15 cellular contexts compared by ENCODE assay signal in genomic region chr2:70011335-70011734, GRCh38. TPM values are rescaled to one million over a fixed set of nuclear protein-coding genes. Genes with fewer than 3 reads are reported as not detected.
A peak's percentile ranks its signal among the peaks of the same experiment; 100 is the strongest.
DNase-seq lines count a peak whose midpoint lies in the region; ATAC-seq and TF ChIP-seq lines count a peak whose summit lies in the region.
"Had no signal": no experiment of that assay in that cellular context is flagged by ENCODE, and none has a peak within 500 bp of the region (broad histone marks: within the 10 kb centered on the region; RNA-seq: fewer than 3 reads in every experiment).

No MANE protein-coding gene starts in this region.

- 82% methylated on average over 4 of the region's 4 CpGs for WGBS in hepatocyte (ENCODE audit: low lambda C conversion rate, missing lambda C conversion rate)

- peaks cover 22% of the 10 kb centered on the region for H3K36me3 Mint-ChIP-seq in activated CD8-positive, alpha-beta memory T cell treated with anti-CD3 and anti-CD28 coated beads, Interleukin-2, amount 10 ng/mL, durations not matched to agents 7 days and 5 days
- H3K36me3 Mint-ChIP-seq in stimulated activated effector memory CD8-positive, alpha-beta T cell treated with anti-CD3 and anti-CD28 coated beads, Interleukin-12 subunit alpha, Interleukin-12 subunit beta, amount 100 ng/mL, for 72 hours: no peaks in the 10 kb centered on the region
- H3K36me3 Mint-ChIP-seq in effector memory CD8-positive, alpha-beta T cell (ENCODE audit: insufficient read depth): peaks cover 2% of the 10 kb centered on the region

- H3K4me3 ChIP-seq in Peyer's patch (no peak overlapping the region), hepatocyte (no peak overlapping the region)

- peak overlapping the region in 3 of 4 donors; percentile 73 to 97 (median 85) for H3K27ac ChIP-seq in Peyer's patch
- H3K27ac ChIP-seq in hepatocyte: peak overlapping the region; percentile 92

- no peaks in the 10 kb centered on the region for H3K79me2 ChIP-seq in hepatocyte

- H3K4me1 Mint-ChIP-seq in activated CD8-positive, alpha-beta memory T cell treated with anti-CD3 and anti-CD28 coated beads, Interleukin-2, amount 10 ng/mL, durations not matched to agents 7 days and 5 days: peaks cover 18% of the 10 kb centered on the region
- peaks cover 27% of the 10 kb centered on the region for H3K4me1 Mint-ChIP-seq in stimulated activated effector memory CD8-positive, alpha-beta T cell treated with anti-CD3 and anti-CD28 coated beads, Interleukin-12 subunit alpha, Interleukin-12 subunit beta, amount 100 ng/mL, for 72 hours
- H3K4me1 Mint-ChIP-seq in effector memory CD8-positive, alpha-beta T cell (ENCODE audit: low read depth in 2 of 2): peaks cover 10% of the 10 kb centered on the region in 2 donors

- no peaks in the 10 kb centered on the region for H3K9me2 ChIP-seq in hepatocyte (replicated peaks; ENCODE audit: insufficient read depth)

- CTCF ChIA-PET in activated CD8-positive, alpha-beta memory T cell treated with anti-CD3 and anti-CD28 coated beads, Interleukin-2, amount 10 ng/mL, durations not matched to agents 7 days and 5 days (lab: Charles Lee): no interaction called here

- intact Hi-C loops in Right ventricle myocardium superior (cut with DNase I): no loop called here

- no peak overlapping the region for H2AFZ ChIP-seq in hepatocyte

- no peak for TF ChIP-seq CTCF in Peyer's patch (IDR thresholded peaks at IDR 0.05)
- TF ChIP-seq CTCF in hepatocyte (IDR thresholded peaks at IDR 0.05; ENCODE audit: poor library complexity): no peak

- H3K9me3 ChIP-seq in Peyer's patch: no peaks in the 10 kb centered on the region
- H3K9me3 ChIP-seq in hepatocyte (ENCODE audit: low read depth): no peaks in the 10 kb centered on the region

- H3K27ac Mint-ChIP-seq in activated CD8-positive, alpha-beta memory T cell treated with anti-CD3 and anti-CD28 coated beads, Interleukin-2, amount 10 ng/mL, durations not matched to agents 7 days and 5 days: no peak overlapping the region
- H3K27ac Mint-ChIP-seq in stimulated activated effector memory CD8-positive, alpha-beta T cell treated with anti-CD3 and anti-CD28 coated beads, Interleukin-12 subunit alpha, Interleukin-12 subunit beta, amount 100 ng/mL, for 72 hours: peak overlapping the region; percentile 69
- peak overlapping the region in 1 of 2 donors; percentile 60 for H3K27ac Mint-ChIP-seq in effector memory CD8-positive, alpha-beta T cell
- H3K27ac Mint-ChIP-seq: CD4-positive, alpha-beta T cell had no signal

- no peaks in the 10 kb centered on the region for H3K27me3 Mint-ChIP-seq in activated CD8-positive, alpha-beta memory T cell treated with anti-CD3 and anti-CD28 coated beads, Interleukin-2, amount 10 ng/mL, durations not matched to agents 7 days and 5 days
- no peaks in the 10 kb centered on the region for H3K27me3 Mint-ChIP-seq in effector memory CD8-positive, alpha-beta T cell
- H3K27me3 Mint-ChIP-seq: CD4-positive, alpha-beta T cell had no signal

- H3K36me3 ChIP-seq in Peyer's patch (no peaks in the 10 kb centered on the region), hepatocyte (replicated peaks; ENCODE audit: insufficient read depth, low read depth) (no peaks in the 10 kb centered on the region)

- H4K20me1 ChIP-seq in hepatocyte (ENCODE audit: insufficient read depth, poor library complexity, severe bottlenecking): no peaks in the 10 kb centered on the region

- no peaks in the 10 kb centered on the region for H3K4me1 ChIP-seq in Peyer's patch
- peaks cover 6% of the 10 kb centered on the region for H3K4me1 ChIP-seq in hepatocyte (ENCODE audit: insufficient read depth)

- TF ChIP-seq POLR2A in Peyer's patch (IDR thresholded peaks at IDR 0.05): no peak

- H3K4me2 ChIP-seq in hepatocyte: no peak overlapping the region

- peak; percentile 12 for DNase-seq in activated CD8-positive, alpha-beta memory T cell treated with anti-CD3 and anti-CD28 coated beads, Interleukin-2, amount 50 U/mL, for 48 hours
- DNase-seq in activated CD8-positive, alpha-beta memory T cell treated with anti-CD3 and anti-CD28 coated beads, Interleukin-2, amount 10 ng/mL, durations not matched to agents 7 days and 5 days: no peak
- DNase-seq in Peyer's patch (no peak), hepatocyte (ENCODE audit: low spot score) (no peak), Right ventricle myocardium superior (no peak), GDM1 (lab: John Stamatoyannopoulos, UW) (no peak)
- DNase-seq in stimulated activated effector memory CD8-positive, alpha-beta T cell treated with anti-CD3 and anti-CD28 coated beads, Interleukin-12 subunit alpha, Interleukin-12 subunit beta, amount 100 ng/mL, for 72 hours (ENCODE audit: low spot score in 2 of 2): no peak
- DNase-seq in effector memory CD8-positive, alpha-beta T cell: no peak
- DNase-seq: CD4-positive, alpha-beta T cell; DMS 273 treated with DMSO at 0.1 percent for 48 hours; Kasumi-1; NCI-H1105 treated with DMSO at 0.1 percent for 48 hours; NCI-H187; NCI-H510A; SIG-M5 had no signal

- H3K4me3 Mint-ChIP-seq in activated CD8-positive, alpha-beta memory T cell treated with anti-CD3 and anti-CD28 coated beads, Interleukin-2, amount 10 ng/mL, durations not matched to agents 7 days and 5 days: no peak overlapping the region
- no peak overlapping the region for H3K4me3 Mint-ChIP-seq in stimulated activated effector memory CD8-positive, alpha-beta T cell treated with anti-CD3 and anti-CD28 coated beads, Interleukin-12 subunit alpha, Interleukin-12 subunit beta, amount 100 ng/mL, for 72 hours
- no peak overlapping the region for H3K4me3 Mint-ChIP-seq in effector memory CD8-positive, alpha-beta T cell
- H3K4me3 Mint-ChIP-seq: CD4-positive, alpha-beta T cell had no signal

- H3K27me3 ChIP-seq in Peyer's patch: no peaks in the 10 kb centered on the region
- no peaks in the 10 kb centered on the region for H3K27me3 ChIP-seq in hepatocyte

- no peaks in the 10 kb centered on the region for H3K9me3 Mint-ChIP-seq in activated CD8-positive, alpha-beta memory T cell treated with anti-CD3 and anti-CD28 coated beads, Interleukin-2, amount 10 ng/mL, durations not matched to agents 7 days and 5 days (ENCODE audit: low read depth)
- no peaks in the 10 kb centered on the region for H3K9me3 Mint-ChIP-seq in stimulated activated effector memory CD8-positive, alpha-beta T cell treated with anti-CD3 and anti-CD28 coated beads, Interleukin-12 subunit alpha, Interleukin-12 subunit beta, amount 100 ng/mL, for 72 hours
- no peaks in the 10 kb centered on the region for H3K9me3 Mint-ChIP-seq in effector memory CD8-positive, alpha-beta T cell
- H3K9me3 Mint-ChIP-seq: CD4-positive, alpha-beta T cell had no signal

- ATAC-seq in activated CD8-positive, alpha-beta memory T cell treated with anti-CD3 and anti-CD28 coated beads, Interleukin-2, amount 10 ng/mL, durations not matched to agents 7 days and 5 days: no peak
- no peak for ATAC-seq in stimulated activated effector memory CD8-positive, alpha-beta T cell treated with anti-CD3 and anti-CD28 coated beads, Interleukin-12 subunit alpha, Interleukin-12 subunit beta, amount 100 ng/mL, for 72 hours
- no peak for ATAC-seq in Right ventricle myocardium superior (ENCODE audit: poor library complexity)
- ATAC-seq in effector memory CD8-positive, alpha-beta T cell (replicated peaks): no peak

RNA-seq across cellular contexts. Expression of gene ASPRV1, which starts 49.9 kb away (rescaled TPM):
- 1 to 10 TPM; 1.3 to 1.8 TPM for total RNA-seq in activated CD8-positive, alpha-beta memory T cell treated with anti-CD3 and anti-CD28 coated beads, Interleukin-2, amount 10 ng/mL, durations not matched to agents 7 days and 5 days
- total RNA-seq in Peyer's patch: 1 to 10 TPM; 1.6 to 4.1 (median 2.9) TPM
- total RNA-seq in hepatocyte: 0.24 and 0.73 TPM in 2 replicates
- polyA plus RNA-seq in hepatocyte: 0.66 TPM in 1 of 2 replicates, not detected in the other
- 0.78 TPM for total RNA-seq in Right ventricle myocardium superior
